In the genomic region with DNA sequence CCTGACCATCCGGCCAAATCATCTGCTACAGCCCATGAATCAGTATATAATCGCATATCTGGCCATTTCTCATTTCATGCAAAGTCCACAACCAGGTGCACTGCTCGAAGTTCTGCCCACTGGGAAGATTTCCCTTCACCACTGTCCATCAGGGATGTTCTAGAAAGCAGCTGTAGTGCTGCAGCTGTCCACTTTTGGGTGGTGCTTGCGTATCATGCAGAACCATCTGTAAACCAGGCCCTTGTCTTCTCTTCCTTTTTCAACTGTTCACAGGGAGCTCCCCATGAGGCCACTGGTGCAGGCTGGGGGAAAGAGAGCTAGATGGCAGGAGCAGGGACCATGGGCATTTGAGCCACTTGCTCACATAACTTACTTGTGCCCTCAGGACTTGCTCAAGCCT, we compare ENCODE assay signal across 29 cellular contexts.
"Had no signal": no experiment of that assay in that cellular context is flagged by ENCODE, and none has a peak within 500 bp of the region (broad histone marks: within the 10 kb centered on the region; RNA-seq: fewer than 3 reads in every experiment).

No MANE protein-coding gene starts in this region.

- H3K4me1 ChIP-seq: neural progenitor cell, pancreas, parathyroid adenoma, prostate gland, psoas muscle, right atrium auricular region, right lobe of liver, sigmoid colon, spleen had no signal

- H3K27ac ChIP-seq: neural progenitor cell, neutrophil, ovary, pancreas, parathyroid adenoma, prostate gland, psoas muscle, right atrium auricular region, right lobe of liver, sigmoid colon, skin epidermis, spleen had no signal

- H3K9ac ChIP-seq: neural progenitor cell, parathyroid adenoma had no signal

- H2AFZ ChIP-seq: neural progenitor cell, parathyroid adenoma had no signal

- H3K4me3 ChIP-seq: neural progenitor cell, ovary, pancreas, prostate gland, psoas muscle, right atrium auricular region, right lobe of liver, sigmoid colon, skin epidermis, smooth muscle cell, spleen had no signal

- H3K4me2 ChIP-seq: neural progenitor cell, smooth muscle cell had no signal

- H3K79me2 ChIP-seq: parathyroid adenoma had no signal

- H3K9me3 ChIP-seq: neutrophil, ovary, pancreas, prostate gland, psoas muscle, right atrium auricular region, right lobe of liver, sigmoid colon, spleen had no signal

- H3K36me3 ChIP-seq: neural progenitor cell, neutrophil, ovary, pancreas, prostate gland, right atrium auricular region, right lobe of liver, sigmoid colon, spleen had no signal

- H3K27me3 ChIP-seq: neural progenitor cell, neutrophil, ovary, pancreas, right atrium auricular region, right lobe of liver, sigmoid colon, spleen had no signal

- FAIRE-seq: pancreas, small intestine had no signal

- ATAC-seq: naive thymus-derived CD4-positive, alpha-beta T cell; naive thymus-derived CD8-positive, alpha-beta T cell; natural killer cell; natural killer cell treated with Interleukin-12 subunit alpha and Interleukin-12 subunit beta and Interleukin-15 and Interleukin-18, amount 100 ng/mL, for 72 hours; pancreas; psoas muscle; right cardiac atrium; right lobe of liver; sciatic nerve had no signal

- DNase-seq: naive thymus-derived CD4-positive, alpha-beta T cell; naive thymus-derived CD8-positive, alpha-beta T cell; natural killer cell; nephron progenitor cell; nucleus accumbens; occipital lobe; ovary; pancreas; posterior cingulate gyrus; psoas muscle; retina; right cardiac atrium; right lobe of liver; sigmoid colon; small intestine; spleen; stimulated activated CD4-positive, alpha-beta T cell treated with anti-CD3 and anti-CD28 coated beads, Interleukin-12 subunit alpha, Interleukin-12 subunit beta, amount 100 ng/mL, for 4 hours; stimulated activated CD4-positive, alpha-beta T cell treated with anti-CD3 and anti-CD28 coated beads, Interleukin-15, amount 100 ng/mL, for 24 hours; stimulated activated CD4-positive, alpha-beta T cell treated with anti-CD3 and anti-CD28 coated beads, Interleukin-1b, Interleukin-23, amount 100 ng/mL, for 48 hours; stimulated activated CD4-positive, alpha-beta T cell treated with anti-CD3 and anti-CD28 coated beads, Interleukin-2, amount 100 ng/mL, for 24 hours had no signal
